10 cellular contexts compared by ENCODE assay signal in the genomic region with DNA sequence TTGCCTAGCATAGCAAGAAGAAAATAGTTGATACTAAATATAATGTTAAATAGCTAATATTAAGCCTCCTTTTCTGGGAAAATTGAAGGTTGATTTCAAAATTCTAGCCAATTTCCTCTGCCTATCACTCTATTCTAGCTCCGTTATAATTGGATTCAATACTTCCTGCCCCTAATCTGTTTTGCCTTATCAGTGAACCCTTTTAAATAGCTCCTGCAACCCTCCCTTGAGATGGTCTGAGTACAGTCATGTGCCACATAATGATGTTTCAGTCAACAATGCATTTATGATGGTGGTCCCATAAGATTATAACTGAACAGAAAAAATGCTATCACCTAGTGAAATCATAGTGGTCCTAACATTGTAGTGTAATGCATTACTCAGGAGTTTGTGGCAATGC.
"Had no signal": no experiment of that assay in that cellular context is flagged by ENCODE, and none has a peak within 500 bp of the region (broad histone marks: within the 10 kb centered on the region; RNA-seq: fewer than 3 reads in every experiment).

No MANE protein-coding gene starts in this region.

- FAIRE-seq: HTR-8/SVneo, K562 had no signal

- H3K4me3 ChIP-seq: GM23248, HAP-1, K562 had no signal

- H3K9me3 ChIP-seq: HAP-1 had no signal

- H3K4me1 ChIP-seq: HAP-1 had no signal

- H3K36me3 ChIP-seq: HAP-1 had no signal

- DNase-seq: GM23248, GOT3, H7, HFFc6, IMR-90, KG1 had no signal

- ATAC-seq: HCT116, K562 had no signal
